19 cellular contexts compared by ENCODE assay signal in genomic region chr7:17674166-17674955, GRCh38.
DNase-seq lines count a peak whose midpoint lies in the region; ATAC-seq, FAIRE-seq and TF ChIP-seq lines count a peak whose summit lies in the region.
"Had no signal": no experiment of that assay in that cellular context is flagged by ENCODE, and none has a peak within 500 bp of the region (broad histone marks: within the 10 kb centered on the region; RNA-seq: fewer than 3 reads in every experiment).

No MANE protein-coding gene starts in this region.

- H3K27me3 Mint-ChIP-seq in mesothelial cell of epicardium (ENCODE audit: low read depth) (no peaks in the 10 kb centered on the region), progenitor cell of endocrine pancreas (peaks cover 4% of the 10 kb centered on the region)

- peak; percentile 35 for DNase-seq in HuH-7 (ENCODE audit: low spot score)
- peak; percentile 95 for DNase-seq in bronchial epithelial cell (ENCODE audit: low read depth)
- no peak for DNase-seq in mesothelial cell of epicardium (ENCODE audit: low spot score in 2 of 2, unreplicated experiment in 2 of 2)
- no peak for DNase-seq in progenitor cell of endocrine pancreas (ENCODE audit: low spot score, unreplicated experiment)
- DNase-seq: activated CD4-positive, CD25-positive, alpha-beta regulatory T cell treated with anti-CD3 and anti-CD28 coated beads, Interleukin-2, amount 50 U/mL, for 72 hours; activated effector memory CD4-positive, alpha-beta T cell treated with Interleukin-2 at 50 U/mL for 16 hours; amniotic stem cell; DND-41; gastrocnemius medialis; naive B cell; stimulated activated CD4-positive, alpha-beta T cell treated with anti-CD3 and anti-CD28 coated beads, Interleukin-2, amount 100 ng/mL, for 24 hours had no signal

- H3K4me3 ChIP-seq in bronchial epithelial cell (ENCODE audit: low read depth, low read length), result no peak overlapping the region
- H3K4me3 ChIP-seq: gastrocnemius medialis, K562 had no signal

- no peak for TF ChIP-seq CTCF in bronchial epithelial cell (IDR thresholded peaks at IDR 0.05; ENCODE audit: insufficient read depth, low read length, severe bottlenecking)
- no peak for TF ChIP-seq CTCF in mesothelial cell of epicardium (IDR thresholded peaks at IDR 0.05; ENCODE audit: unreplicated experiment)
- no peak for TF ChIP-seq CTCF in progenitor cell of endocrine pancreas (IDR thresholded peaks at IDR 0.05; ENCODE audit: unreplicated experiment)

- ATAC-seq in HG03025 (IDR thresholded peaks at IDR 0.05; ENCODE audit: low FRiP score, unreplicated experiment) (no peak), HG02981 (IDR thresholded peaks at IDR 0.05; ENCODE audit: unreplicated experiment) (no peak), HG03108 (IDR thresholded peaks at IDR 0.05; ENCODE audit: unreplicated experiment) (no peak)
- ATAC-seq: gastrocnemius medialis, K562, Right ventricle myocardium inferior had no signal

- no peaks in the 10 kb centered on the region for H3K27me3 ChIP-seq in bronchial epithelial cell (ENCODE audit: control insufficient read depth, insufficient read depth, low read length)
- H3K27me3 ChIP-seq: gastrocnemius medialis had no signal

- H3K36me3 ChIP-seq in bronchial epithelial cell (ENCODE audit: control insufficient read depth, insufficient read depth, low read length), result no peaks in the 10 kb centered on the region
- H3K36me3 ChIP-seq: gastrocnemius medialis had no signal

- H3K4me1 Mint-ChIP-seq in mesothelial cell of epicardium, result peaks cover 21% of the 10 kb centered on the region
- H3K4me1 Mint-ChIP-seq in progenitor cell of endocrine pancreas (ENCODE audit: low read depth), result no peaks in the 10 kb centered on the region
- H3K4me1 Mint-ChIP-seq: central memory CD8-positive, alpha-beta T cell; naive B cell had no signal

- H3K36me3 Mint-ChIP-seq in mesothelial cell of epicardium, result no peaks in the 10 kb centered on the region
- H3K36me3 Mint-ChIP-seq in progenitor cell of endocrine pancreas (ENCODE audit: insufficient read depth), result no peaks in the 10 kb centered on the region
- H3K36me3 Mint-ChIP-seq: CD14-positive monocyte, naive B cell had no signal

- no peak overlapping the region for H3K4me3 Mint-ChIP-seq in mesothelial cell of epicardium
- H3K4me3 Mint-ChIP-seq in progenitor cell of endocrine pancreas (ENCODE audit: low read depth), result no peak overlapping the region
- H3K4me3 Mint-ChIP-seq: CD14-positive monocyte; central memory CD8-positive, alpha-beta T cell; naive B cell; T-helper 1 cell treated with Interleukin-12 subunit alpha and Interleukin-12 subunit beta and Interleukin-4 antibody, amounts not matched to agents 30 μg/mL and 1 μg/mL, for 36 hours had no signal

- FAIRE-seq in bronchial epithelial cell (lab: Jason Lieb, UNC), result no peak
- FAIRE-seq: K562 had no signal

- H3K27ac Mint-ChIP-seq in mesothelial cell of epicardium (peak overlapping the region; percentile 20), progenitor cell of endocrine pancreas (no peak overlapping the region)
- H3K27ac Mint-ChIP-seq: CD14-positive monocyte; T-helper 1 cell treated with Interleukin-12 subunit alpha and Interleukin-12 subunit beta and Interleukin-4 antibody, amounts not matched to agents 30 μg/mL and 1 μg/mL, for 36 hours had no signal

- H3K9me3 Mint-ChIP-seq in mesothelial cell of epicardium (peaks cover 12% of the 10 kb centered on the region), progenitor cell of endocrine pancreas (ENCODE audit: low read depth) (no peaks in the 10 kb centered on the region)
- H3K9me3 Mint-ChIP-seq: CD14-positive monocyte; central memory CD8-positive, alpha-beta T cell; naive B cell; T-helper 1 cell treated with Interleukin-12 subunit alpha and Interleukin-12 subunit beta and Interleukin-4 antibody, amounts not matched to agents 30 μg/mL and 1 μg/mL, for 36 hours had no signal

Comparison
In these comparisons a context has a peak if more than half of its experiments do, and no peak if none do; other contexts are left out.
1. DNase-seq: peak in HuH-7 (single experiment) and bronchial epithelial cell (single experiment); none in mesothelial cell of epicardium (0 of 2) and progenitor cell of endocrine pancreas (single experiment).